ENCODE assay signal across 8 cellular contexts in genomic region chr21:45874716-45875415, GRCh38.
DNase-seq lines count a peak whose midpoint lies in the region; ATAC-seq and TF ChIP-seq lines count a peak whose summit lies in the region.
"Had no signal": no experiment of that assay in that cellular context is flagged by ENCODE, and none has a peak within 500 bp of the region (broad histone marks: within the 10 kb centered on the region; RNA-seq: fewer than 3 reads in every experiment).

No MANE protein-coding gene starts in this region.

- no peak overlapping the region for H3K4me2 ChIP-seq in H9 (ENCODE audit: insufficient read depth, insufficient read length, low read length)
- H3K4me2 ChIP-seq in skeletal muscle satellite cell (ENCODE audit: low read length): peak overlapping the region; percentile 76

- WGBS in H9 (ENCODE audit: extremely low coverage, insufficient read length, low lambda C conversion rate): no CpG with 5 or more reads among the region's 33 CpGs
- WGBS in heart right ventricle, 2 donors: 73 to 76% methylated on average over 33 of the region's 33 CpGs

- H2BK20ac ChIP-seq in H9 (ENCODE audit: low read depth, low read length, poor library complexity, severe bottlenecking): no peak overlapping the region

- H3K9ac ChIP-seq in H9 (ENCODE audit: extremely low read depth, insufficient read length, low read length) (no peak overlapping the region), skeletal muscle satellite cell (ENCODE audit: low read depth, low read length) (peak overlapping the region; percentile 70)

- no peaks in the 10 kb centered on the region for H3K79me2 ChIP-seq in H9 (ENCODE audit: insufficient read depth, low read length)

- H3K27ac ChIP-seq in H9 (ENCODE audit: insufficient read length, low read depth, low read length): no peak overlapping the region
- H3K27ac ChIP-seq in heart right ventricle: no peak overlapping the region

- H3K4me3 Mint-ChIP-seq in H9 (no peak overlapping the region), immature natural killer cell (no peak overlapping the region)

- no peak overlapping the region for H4K8ac ChIP-seq in H9 (replicated peaks; ENCODE audit: insufficient read length, low read depth, low read length)

- no peak for DNase-seq in H9
- DNase-seq in heart right ventricle: no peak
- DNase-seq in NCI-H526 (lab: John Stamatoyannopoulos, UW): no peak
- no peak for DNase-seq in immature natural killer cell
- DNase-seq in NCI-H2227 treated with DMSO at 0.1 percent for 48 hours (lab: John Stamatoyannopoulos, UW): no peak
- DNase-seq: activated CD4-positive, CD25-positive, alpha-beta regulatory T cell treated with anti-CD3 and anti-CD28 coated beads, Interleukin-2, amount 50 U/mL, for 72 hours had no signal

- no peak overlapping the region for H4K5ac ChIP-seq in H9 (ENCODE audit: insufficient read length, low read depth, low read length)

- H3K56ac ChIP-seq in H9 (ENCODE audit: insufficient read length, low read depth, low read length): no peak overlapping the region

- no peak overlapping the region for H3K4me3 ChIP-seq in heart right ventricle
- peak overlapping the region; percentile 47 for H3K4me3 ChIP-seq in skeletal muscle satellite cell (ENCODE audit: low read length)

- ATAC-seq in SK-N-SH treated with all-trans-retinoic acid at 6 μM for 48 hours: peak; percentile 88
- ATAC-seq in heart right ventricle: peak in 5 of 8 donors; percentile 25 to 84 (median 64)

- no peaks in the 10 kb centered on the region for H3K9me3 Mint-ChIP-seq in H9
- peaks cover 0 to 2% (median 0%) of the 10 kb centered on the region in 6 donors for H3K9me3 Mint-ChIP-seq in immature natural killer cell

- no peak overlapping the region for H2BK15ac ChIP-seq in H9 (ENCODE audit: low read depth, low read length)

- H3K4me1 ChIP-seq in H9 (ENCODE audit: insufficient read depth, low read length): no peaks in the 10 kb centered on the region
- H3K4me1 ChIP-seq in heart right ventricle: peaks cover 0 to 16% (median 0%) of the 10 kb centered on the region in 9 donors
- peaks cover 52% of the 10 kb centered on the region for H3K4me1 ChIP-seq in skeletal muscle satellite cell (ENCODE audit: control insufficient read depth, insufficient read depth, low read length)

- no peaks in the 10 kb centered on the region for H3K36me3 Mint-ChIP-seq in H9 (ENCODE audit: insufficient read depth in 1 of 3, low read depth in 3 of 3)
- no peaks in the 10 kb centered on the region for H3K36me3 Mint-ChIP-seq in immature natural killer cell

- H3K36me3 ChIP-seq in heart right ventricle: no peaks in the 10 kb centered on the region
- no peaks in the 10 kb centered on the region for H3K36me3 ChIP-seq in skeletal muscle satellite cell (ENCODE audit: insufficient read depth, low read length)

- peak overlapping the region; percentile 53; the same call in 1 of the 2 replicates for H3K14ac ChIP-seq in H9 (ENCODE audit: insufficient read depth, low read length)

- H3T11ph ChIP-seq in H9 (ENCODE audit: low read length): no peak overlapping the region

- no peak for TF ChIP-seq CTCF in H9 (conservative IDR thresholded peaks at IDR 0.05)
- TF ChIP-seq CTCF in heart right ventricle (IDR thresholded peaks at IDR 0.05): no peak

- H3K27me3 ChIP-seq in H9 (ENCODE audit: insufficient read depth, low read length): no peaks in the 10 kb centered on the region
- peaks cover 0 to 69% (median 5%) of the 10 kb centered on the region in 7 donors for H3K27me3 ChIP-seq in heart right ventricle
- no peaks in the 10 kb centered on the region for H3K27me3 ChIP-seq in skeletal muscle satellite cell (ENCODE audit: control insufficient read depth, insufficient read depth, low read length)

- intact Hi-C loops in heart right ventricle (cut with DNase I): loop anchor here in 1 of 10 donors (10.0 kb wide), 1 partner anchor 60 kb away; no protein-coding TSS in a partner anchor

- H3K27me3 Mint-ChIP-seq in H9 (ENCODE audit: low read depth): 0 out of 2 replicates have a peak, but pooled peaks cover 2% of the 10 kb centered on the region
- H3K27me3 Mint-ChIP-seq in immature natural killer cell (ENCODE audit: low read depth in 3 of 3): peaks cover 0 to 3% (median 2%) of the 10 kb centered on the region in 3 donors

- no peak overlapping the region for H3K18ac ChIP-seq in H9 (ENCODE audit: insufficient read length, low read depth, low read length)

- H3K9me3 ChIP-seq in H9 (ENCODE audit: control insufficient read depth, low read depth, low read length) (no peaks in the 10 kb centered on the region), heart right ventricle (no peaks in the 10 kb centered on the region), skeletal muscle satellite cell (replicated peaks; ENCODE audit: low read length) (no peaks in the 10 kb centered on the region)

- no peak overlapping the region for H2AFZ ChIP-seq in H9 (ENCODE audit: low read length)

- no peak overlapping the region for H2BK5ac ChIP-seq in H9 (ENCODE audit: insufficient read length, low read length)

- H2AK5ac ChIP-seq in H9 (ENCODE audit: insufficient read length, low read length): no peak overlapping the region

- H4K91ac ChIP-seq in H9 (ENCODE audit: insufficient read length, low read depth, low read length): no peak overlapping the region

- no peaks in the 10 kb centered on the region for H4K20me1 ChIP-seq in H9 (ENCODE audit: control insufficient read depth, insufficient read depth, insufficient read length)

- no peak overlapping the region for H3K23ac ChIP-seq in H9 (ENCODE audit: insufficient read length, low read depth, low read length)

- no peaks in the 10 kb centered on the region for H3K79me1 ChIP-seq in H9 (ENCODE audit: insufficient read depth, low read depth, low read length, poor library complexity, severe bottlenecking)

- H2BK12ac ChIP-seq in H9 (ENCODE audit: insufficient read length, low read depth, low read length): no peak overlapping the region

- peak overlapping the region in 1 of 3 experiments; percentile 39; a peak in 2 of 7 replicates for H3K27ac Mint-ChIP-seq in H9
- no peak overlapping the region for H3K27ac Mint-ChIP-seq in immature natural killer cell

- H3K4me1 Mint-ChIP-seq in H9: peaks cover 0 to under 1% of the 10 kb centered on the region in 2 experiments; a peak in 1 of 4 replicates
- H3K4me1 Mint-ChIP-seq in immature natural killer cell: no peaks in the 10 kb centered on the region

- H3K4ac ChIP-seq in H9 (ENCODE audit: low read depth, low read length): no peak overlapping the region; the same call in 1 of the 2 replicates

- no peaks in the 10 kb centered on the region for H3K23me2 ChIP-seq in H9 (ENCODE audit: insufficient read length, low read depth, low read length, poor library complexity, severe bottlenecking)

- no peak overlapping the region for H2BK120ac ChIP-seq in H9 (ENCODE audit: low read depth, low read length, poor library complexity, severe bottlenecking)

TF ChIP-seq in SK-N-SH treated with all-trans-retinoic acid at 6 μM for 48 hours, 23 proteins besides CTCF, POLR2A, EP300 and RAD21:
- TF ChIP-seq PATZ1 (CRISPR knock-in tag; IDR thresholded peaks at IDR 0.05; ENCODE audit: borderline replicate concordance) (peak; percentile 100), TCF4 (CRISPR knock-in tag; IDR thresholded peaks at IDR 0.05; ENCODE audit: borderline replicate concordance) (no peak)
- TF ChIP-seq, protein P1, sequence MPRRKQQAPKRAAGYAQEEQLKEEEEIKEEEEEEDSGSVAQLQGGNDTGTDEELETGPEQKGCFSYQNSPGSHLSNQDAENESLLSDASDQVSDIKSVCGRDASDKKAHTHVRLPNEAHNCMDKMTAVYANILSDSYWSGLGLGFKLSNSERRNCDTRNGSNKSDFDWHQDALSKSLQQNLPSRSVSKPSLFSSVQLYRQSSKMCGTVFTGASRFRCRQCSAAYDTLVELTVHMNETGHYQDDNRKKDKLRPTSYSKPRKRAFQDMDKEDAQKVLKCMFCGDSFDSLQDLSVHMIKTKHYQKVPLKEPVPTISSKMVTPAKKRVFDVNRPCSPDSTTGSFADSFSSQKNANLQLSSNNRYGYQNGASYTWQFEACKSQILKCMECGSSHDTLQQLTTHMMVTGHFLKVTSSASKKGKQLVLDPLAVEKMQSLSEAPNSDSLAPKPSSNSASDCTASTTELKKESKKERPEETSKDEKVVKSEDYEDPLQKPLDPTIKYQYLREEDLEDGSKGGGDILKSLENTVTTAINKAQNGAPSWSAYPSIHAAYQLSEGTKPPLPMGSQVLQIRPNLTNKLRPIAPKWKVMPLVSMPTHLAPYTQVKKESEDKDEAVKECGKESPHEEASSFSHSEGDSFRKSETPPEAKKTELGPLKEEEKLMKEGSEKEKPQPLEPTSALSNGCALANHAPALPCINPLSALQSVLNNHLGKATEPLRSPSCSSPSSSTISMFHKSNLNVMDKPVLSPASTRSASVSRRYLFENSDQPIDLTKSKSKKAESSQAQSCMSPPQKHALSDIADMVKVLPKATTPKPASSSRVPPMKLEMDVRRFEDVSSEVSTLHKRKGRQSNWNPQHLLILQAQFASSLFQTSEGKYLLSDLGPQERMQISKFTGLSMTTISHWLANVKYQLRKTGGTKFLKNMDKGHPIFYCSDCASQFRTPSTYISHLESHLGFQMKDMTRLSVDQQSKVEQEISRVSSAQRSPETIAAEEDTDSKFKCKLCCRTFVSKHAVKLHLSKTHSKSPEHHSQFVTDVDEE (CRISPR knock-in tag; IDR thresholded peaks at IDR 0.05): no peak
